Comparison of ENCODE assay signal across 27 cellular contexts in the genomic region with DNA sequence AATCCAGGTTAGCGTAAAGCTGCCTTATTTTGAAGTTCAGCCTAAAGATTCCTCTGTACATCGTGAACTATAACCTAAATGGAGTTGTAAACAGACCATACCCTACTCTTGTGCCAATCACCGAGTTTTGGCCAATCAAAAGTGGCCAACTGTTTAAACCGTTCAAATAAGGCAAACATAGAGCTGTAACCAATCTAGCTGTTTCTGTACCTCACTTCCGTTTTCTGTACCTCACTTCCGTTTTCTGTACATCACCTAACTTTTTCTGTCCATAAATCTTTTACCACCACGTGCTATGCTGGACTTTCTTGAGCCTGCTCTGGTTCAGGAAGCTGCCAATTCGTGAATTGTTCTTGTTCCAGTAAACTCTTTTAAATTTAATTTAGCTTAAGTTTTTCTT. TPM values are rescaled to one million over a fixed set of nuclear protein-coding genes. Genes with fewer than 3 reads are reported as not detected.
"Had no signal": no experiment of that assay in that cellular context is flagged by ENCODE, and none has a peak within 500 bp of the region (broad histone marks: within the 10 kb centered on the region; RNA-seq: fewer than 3 reads in every experiment).

No MANE protein-coding gene starts in this region.

- H3K36me3 ChIP-seq: brain microvascular endothelial cell, colonic mucosa, lower lobe of right lung, ovary, suprapubic skin, transverse colon, uterus had no signal

- H3K27ac ChIP-seq: brain microvascular endothelial cell, colonic mucosa, epithelial cell of prostate, foreskin keratinocyte, lower lobe of right lung, ovary, psoas muscle, suprapubic skin, transverse colon, uterus had no signal

- DNase-seq: activated CD4-positive, alpha-beta T cell treated with anti-CD3 and anti-CD28 coated beads, Interleukin-2, amount 50 U/mL, for 1 hour; activated CD8-positive, alpha-beta memory T cell treated with anti-CD3 and anti-CD28 coated beads, Interleukin-2, amount 50 U/mL, for 48 hours; activated effector memory CD4-positive, alpha-beta T cell treated with Interleukin-2 at 50 U/mL for 16 hours; activated naive CD4-positive, alpha-beta T cell treated with anti-CD3 and anti-CD28 coated beads, Interleukin-2, amount 50 U/mL, for 16 hours; activated T-cell treated with anti-CD3 and anti-CD28 coated beads, Interleukin-2, amount 50 U/mL, for 48 hours; aorta; brain microvascular endothelial cell; central memory CD4-positive, alpha-beta T cell; colonic mucosa; endodermal cell; foreskin keratinocyte; hippocampal formation; islet precursor cell; left colon; lower lobe of right lung; naive thymus-derived CD8-positive, alpha-beta T cell; ovary; psoas muscle; right cardiac atrium; stimulated activated CD4-positive, alpha-beta T cell treated with anti-CD3 and anti-CD28 coated beads, Interleukin-4, amount 100 ng/mL, for 1 hour; stimulated activated naive CD8-positive, alpha-beta T cell treated with anti-CD3 and anti-CD28 coated beads, Interleukin-15, amount 100 ng/mL, for 72 hours; transverse colon; uterus had no signal

- H3K4me1 ChIP-seq: colonic mucosa, foreskin keratinocyte, lower lobe of right lung, psoas muscle, suprapubic skin, transverse colon, uterus had no signal

- H3K4me2 ChIP-seq: smooth muscle cell had no signal

- H3K27me3 ChIP-seq: colonic mucosa, ovary, uterus had no signal

- ATAC-seq: activated CD4-positive, CD25-positive, alpha-beta regulatory T cell treated with anti-CD3 and anti-CD28 coated beads, Interleukin-2, amount 50 U/mL, for 24 hours; foreskin keratinocyte; left colon; lower lobe of right lung; naive thymus-derived CD8-positive, alpha-beta T cell; psoas muscle; right cardiac atrium; stimulated activated naive CD8-positive, alpha-beta T cell treated with anti-CD3 and anti-CD28 coated beads, Interleukin-15, amount 100 ng/mL, for 72 hours had no signal

- H3K4me3 ChIP-seq: colonic mucosa, lower lobe of right lung, ovary, psoas muscle, smooth muscle cell, suprapubic skin, transverse colon, uterus had no signal

- H3K9me3 ChIP-seq: colonic mucosa, lower lobe of right lung, ovary, psoas muscle, suprapubic skin, transverse colon, uterus had no signal

RNA-seq across cellular contexts. Expression of gene LBP, which starts 39.7 kb away (rescaled TPM):
- total RNA-seq: foreskin keratinocyte; left colon; lower lobe of right lung; naive thymus-derived CD8-positive, alpha-beta T cell; smooth muscle cell; transverse colon; uterus had no signal
- polyA plus RNA-seq: foreskin keratinocyte; naive thymus-derived CD8-positive, alpha-beta T cell; smooth muscle cell had no signal
